10 cellular contexts compared by ENCODE assay signal in genomic region chr3:113070226-113071220, GRCh38.
DNase-seq lines count a peak whose midpoint lies in the region; ATAC-seq and TF ChIP-seq lines count a peak whose summit lies in the region.
"Had no signal": no experiment of that assay in that cellular context is flagged by ENCODE, and none has a peak within 500 bp of the region (broad histone marks: within the 10 kb centered on the region; RNA-seq: fewer than 3 reads in every experiment).

No MANE protein-coding gene starts in this region.

- H3K36me3 ChIP-seq in gastroesophageal sphincter = no peaks in the 10 kb centered on the region

- peak overlapping the region in 2 of 4 donors; percentile 8 to 21 for H3K27ac ChIP-seq in gastroesophageal sphincter

- peaks cover 0 to 8% (median 0%) of the 10 kb centered on the region in 3 donors for H3K4me1 ChIP-seq in gastroesophageal sphincter

- TF ChIP-seq CTCF in gastroesophageal sphincter (IDR thresholded peaks at IDR 0.05) = no peak

- intact Hi-C loops in posterior vena cava (cut with DNase I) = no loop called here

- TF ChIP-seq EP300 in gastroesophageal sphincter (IDR thresholded peaks at IDR 0.05) = no peak

- DNase-seq in GM04503 (ENCODE audit: low read depth) = peak; percentile 58
- DNase-seq in posterior vena cava (ENCODE audit: low spot score) = no peak
- no peak for DNase-seq in SKM-1 treated with dmso at 0.1 percent for 144 hours (lab: John Stamatoyannopoulos, UW; ENCODE audit: unreplicated experiment)
- DNase-seq in activated CD8-positive, alpha-beta memory T cell treated with anti-CD3 and anti-CD28 coated beads for 24 hours = no peak
- DNase-seq: activated naive CD4-positive, alpha-beta T cell treated with Interleukin-2 at 50 U/mL for 16 hours; NCI-H345 had no signal

- H3K27me3 ChIP-seq in gastroesophageal sphincter = no peaks in the 10 kb centered on the region

- peaks cover 0 to 7% (median 0%) of the 10 kb centered on the region in 3 donors for H3K9me3 ChIP-seq in gastroesophageal sphincter

- no peak for TF ChIP-seq POLR2A in gastroesophageal sphincter (IDR thresholded peaks at IDR 0.05)

- WGBS in gastroesophageal sphincter (ENCODE audit: low coverage in 1 of 2), 2 donors = 16 to 30% methylated on average over 2 to 5 of the region's 5 CpGs

- no peak overlapping the region for H3K4me3 ChIP-seq in gastroesophageal sphincter

- ATAC-seq in GM21576 (IDR thresholded peaks at IDR 0.05; ENCODE audit: unreplicated experiment) (peak; percentile 86), HG03521 (IDR thresholded peaks at IDR 0.05; ENCODE audit: unreplicated experiment) (peak; percentile 95), gastroesophageal sphincter (peak; percentile 28), GM21360 (IDR thresholded peaks at IDR 0.05; ENCODE audit: unreplicated experiment) (no peak)
